Comparison of ENCODE assay signal across 8 cellular contexts in genomic region chr1:204465469-204466415, GRCh38. TPM values are rescaled to one million over a fixed set of nuclear protein-coding genes. Genes with fewer than 3 reads are reported as not detected.
DNase-seq lines count a peak whose midpoint lies in the region; ATAC-seq and TF ChIP-seq lines count a peak whose summit lies in the region.

No MANE protein-coding gene starts in this region.

- H3K27ac Mint-ChIP-seq in type B pancreatic cell = no peak overlapping the region

- H3K4me3 ChIP-seq in coronary artery = peak overlapping the region; percentile 63
- no peak overlapping the region for H3K4me3 ChIP-seq in skin epidermis

- peaks cover 21% of the 10 kb centered on the region for H3K4me1 Mint-ChIP-seq in type B pancreatic cell (ENCODE audit: unreplicated experiment)

- ATAC-seq in GM19463 (IDR thresholded peaks at IDR 0.05; ENCODE audit: unreplicated experiment) = peak; percentile 60
- ATAC-seq in HG03558 (IDR thresholded peaks at IDR 0.05; ENCODE audit: extremely low read depth, unreplicated experiment) = peak; percentile 60

- no peaks in the 10 kb centered on the region for H3K27me3 Mint-ChIP-seq in type B pancreatic cell

- H3K4me3 Mint-ChIP-seq in type B pancreatic cell = no peak overlapping the region

- DNase-seq in EH (ENCODE audit: low read depth) (peak; percentile 17), coronary artery (ENCODE audit: low spot score) (no peak), NCI-H146 (lab: John Stamatoyannopoulos, UW) (no peak), type B pancreatic cell (ENCODE audit: extremely low spot score, unreplicated experiment) (no peak)
- no peak for DNase-seq in effector CD4-positive, alpha-beta T cell

- TF ChIP-seq CTCF in coronary artery (IDR thresholded peaks at IDR 0.05) (no peak), type B pancreatic cell (conservative IDR thresholded peaks at IDR 0.05) (no peak)

- peaks cover 35% of the 10 kb centered on the region for H3K36me3 Mint-ChIP-seq in type B pancreatic cell

- peaks cover 5% of the 10 kb centered on the region for H3K9me3 Mint-ChIP-seq in type B pancreatic cell

- H3K27ac ChIP-seq in coronary artery (peak overlapping the region; percentile 92 to 96), skin epidermis (peak overlapping the region in 16 of 21 experiments; percentile 4 to 80 (median 58))

RNA-seq across cellular contexts. Expression of gene PIK3C2B, which starts 28.9 kb away (rescaled TPM):
- 55.1 and 77.5 TPM in 2 replicates for total RNA-seq in type B pancreatic cell (ENCODE audit: low replicate concordance)

RNA-seq across cellular contexts. Expression of gene MDM4, which starts 50.5 kb away (rescaled TPM):
- 70.0 and 101 TPM in 2 replicates for total RNA-seq in type B pancreatic cell (ENCODE audit: low replicate concordance)

RNA-seq across cellular contexts. Expression of gene PPP1R15B, which starts 54.1 kb away (rescaled TPM):
- total RNA-seq in type B pancreatic cell (ENCODE audit: low replicate concordance) = 43.3 and 48.9 TPM in 2 replicates
